ENCODE assay signal across 18 cellular contexts in the genomic region with DNA sequence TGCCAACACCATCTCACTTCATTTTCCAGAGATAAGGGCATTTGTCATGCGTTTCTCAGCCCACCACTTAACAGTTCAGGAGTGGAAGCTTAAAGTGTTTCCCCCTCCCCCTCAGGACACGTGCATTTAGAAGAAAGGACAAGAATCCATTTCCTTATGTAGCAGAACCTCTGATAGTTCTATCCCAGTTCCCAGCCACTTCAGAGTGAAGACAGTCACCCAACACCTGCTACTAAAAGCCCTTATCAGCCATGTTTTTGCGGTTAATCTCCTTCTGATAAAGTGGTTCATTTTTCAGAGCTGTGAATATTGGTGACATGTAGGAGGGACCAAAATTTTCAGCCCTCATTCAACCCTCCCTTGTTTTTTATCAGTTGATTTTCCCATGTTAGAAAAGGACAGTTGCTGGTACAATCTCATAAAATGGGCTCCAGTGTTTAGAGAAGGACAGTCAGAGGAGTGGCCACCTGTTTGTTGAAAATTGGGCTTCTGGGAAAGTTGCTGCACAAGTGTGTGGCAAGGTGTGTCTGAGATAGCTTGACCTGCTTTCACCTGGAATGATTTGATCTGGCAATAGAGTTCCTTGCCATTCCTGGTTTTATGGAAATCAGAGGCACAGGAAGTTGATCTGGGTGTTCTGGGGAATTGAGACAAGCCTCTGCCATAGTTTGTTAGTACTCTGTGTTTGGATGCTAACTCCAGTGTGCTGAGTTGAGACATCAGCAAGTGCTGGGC.
DNase-seq lines count a peak whose midpoint lies in the region; ATAC-seq, FAIRE-seq and TF ChIP-seq lines count a peak whose summit lies in the region.
"Had no signal": no experiment of that assay in that cellular context is flagged by ENCODE, and none has a peak within 500 bp of the region (broad histone marks: within the 10 kb centered on the region; RNA-seq: fewer than 3 reads in every experiment).

No MANE protein-coding gene starts in this region.

- H3K27ac Mint-ChIP-seq in CD8-positive, alpha-beta T cell = peak overlapping the region; percentile 16

- FAIRE-seq in K562 (lab: Jason Lieb, UNC) (no peak), HTR-8/SVneo (lab: Jason Lieb, UNC) (no peak)
- FAIRE-seq: GM12892, keratinocyte had no signal

- CTCF ChIA-PET in CD8-positive, alpha-beta T cell (lab: Charles Lee) = interaction anchor here (1.0 kb wide), 1 partner anchor 256 kb away, joined by 4 read pairs; no protein-coding TSS in a partner anchor
- CTCF ChIA-PET in K562 (lab: Yijun Ruan, JAX; ENCODE audit: low intra/inter-chr PET ratio) = interaction anchor here (0.6 kb wide), 1 partner anchor 110 kb away, joined by 3 read pairs; no protein-coding TSS in a partner anchor

- no peak overlapping the region for H3K27ac ChIP-seq in CD8-positive, alpha-beta T cell (ENCODE audit: low read depth, low read length)
- peak overlapping the region; percentile 2; the same call in 1 of the 3 replicates for H3K27ac ChIP-seq in K562 (ENCODE audit: extremely low read depth, low read depth, low read length)
- H3K27ac ChIP-seq: coronary artery, HL-60, SJSA1 had no signal

- in situ Hi-C loops in K562 (cut with MboI) = no loop called here

- 0% methylated on average over 3 of the region's 3 CpGs for WGBS in K562 (ENCODE audit: insufficient coverage, low coverage, missing lambda C conversion rate)

- H3K9me1 ChIP-seq in K562 (ENCODE audit: control insufficient read depth, insufficient read depth, low read length) = no peaks in the 10 kb centered on the region

- H3K4me1 Mint-ChIP-seq in CD8-positive, alpha-beta T cell (ENCODE audit: low read depth) = no peaks in the 10 kb centered on the region
- H3K4me1 Mint-ChIP-seq: CD4-positive, alpha-beta memory T cell had no signal

- no peak for TF ChIP-seq CTCF in CD8-positive, alpha-beta T cell (IDR thresholded peaks at IDR 0.05)
- no peak for TF ChIP-seq CTCF in K562 (IDR thresholded peaks at IDR 0.05 in 2 of 3, conservative IDR thresholded peaks at IDR 0.05 in 1 of 3; ENCODE audit: insufficient read depth in 2 of 3, low read depth in 1 of 3, low read length in 3 of 3)
- no peak for TF ChIP-seq CTCF in mucosa of descending colon (IDR thresholded peaks at IDR 0.05)

- no peak overlapping the region for H3K9ac ChIP-seq in K562 (ENCODE audit: insufficient read depth in 1 of 2, low read depth in 2 of 2, low read length in 2 of 2)

- peaks cover 6% of the 10 kb centered on the region for H3K36me3 Mint-ChIP-seq in CD8-positive, alpha-beta T cell

- H3K4me2 ChIP-seq in K562 (ENCODE audit: insufficient read depth, low read length) = no peak overlapping the region; the same call in 1 of the 2 replicates

- H3K27me3 Mint-ChIP-seq in CD8-positive, alpha-beta T cell (ENCODE audit: low read depth) = no peaks in the 10 kb centered on the region
- H3K27me3 Mint-ChIP-seq: CD4-positive, alpha-beta memory T cell had no signal

- 0 out of 2 replicates have a peak, but pooled peaks have one; percentile 44 for TF ChIP-seq EP300 in K562 (IDR thresholded peaks at IDR 0.05; ENCODE audit: low read length)

- H3K9me3 ChIP-seq in CD8-positive, alpha-beta T cell (ENCODE audit: low read length) = no peaks in the 10 kb centered on the region
- no peaks in the 10 kb centered on the region for H3K9me3 ChIP-seq in K562 (replicated peaks; ENCODE audit: control insufficient read depth, insufficient read depth, low read depth, low read length)
- H3K9me3 ChIP-seq in mucosa of descending colon = no peaks in the 10 kb centered on the region
- H3K9me3 ChIP-seq: SJSA1 had no signal

- no peaks in the 10 kb centered on the region for H3K4me1 ChIP-seq in CD8-positive, alpha-beta T cell (ENCODE audit: insufficient read depth, low read length)
- peaks cover 0 to 7% of the 10 kb centered on the region in 2 experiments; a peak in 2 of 5 replicates for H3K4me1 ChIP-seq in K562 (replicated peaks in 1 of 2; ENCODE audit: control insufficient read depth in 2 of 2, insufficient read depth in 2 of 2, low read length in 2 of 2)
- H3K4me1 ChIP-seq in mucosa of descending colon (ENCODE audit: low read depth) = peaks cover 12% of the 10 kb centered on the region

- no peak overlapping the region for H3K4me3 Mint-ChIP-seq in CD8-positive, alpha-beta T cell
- H3K4me3 Mint-ChIP-seq: CD4-positive, alpha-beta memory T cell had no signal

- H2AFZ ChIP-seq in K562 (ENCODE audit: low read depth, low read length) = 0 out of 2 replicates have a peak overlapping the region, but pooled peaks have one; percentile 1

- H3K4me3 ChIP-seq in CD8-positive, alpha-beta T cell (ENCODE audit: low read depth, low read length) = no peak overlapping the region
- H3K4me3 ChIP-seq in K562 (no peak overlapping the region), mucosa of descending colon (no peak overlapping the region)
- H3K4me3 ChIP-seq: coronary artery, SJSA1 had no signal

- H3K79me2 ChIP-seq in K562 (ENCODE audit: control insufficient read depth, insufficient read depth, low read length) = no peaks in the 10 kb centered on the region

- TF ChIP-seq RAD21 in K562 (CRISPR knock-in tag; conservative IDR thresholded peaks at IDR 0.05 in 1 of 2, IDR thresholded peaks at IDR 0.05 in 1 of 2) = no peak; a peak in 1 of 4 replicates

- no peaks in the 10 kb centered on the region for H4K20me1 ChIP-seq in K562 (replicated peaks; ENCODE audit: control insufficient read depth, insufficient read depth, low read length)

- no peak for TF ChIP-seq POLR2A in K562 (conservative IDR thresholded peaks at IDR 0.05)

- POLR2A ChIA-PET in CD8-positive, alpha-beta T cell (lab: Charles Lee) = no interaction called here
- POLR2A ChIA-PET in K562 (lab: Yijun Ruan, JAX) = interaction anchor here (0.6 to 1.2 kb wide), 3 partner anchors 9 to 22 kb away, joined by 3 read pairs; no protein-coding TSS in a partner anchor

- DNase-seq in CD8-positive, alpha-beta T cell = no peak
- peak; percentile 100 for DNase-seq in NCI-H187 treated with DMSO at 0.1 percent for 48 hours (lab: John Stamatoyannopoulos, UW)
- peak in 3 of 4 experiments; percentile 25 to 77 (median 47) for DNase-seq in K562 (ENCODE audit: extremely low read depth in 1 of 4, low spot score in 3 of 4)
- DNase-seq in mucosa of descending colon = peak in 1 of 3 donors; percentile 56
- DNase-seq in anterior cingulate cortex (lab: John Stamatoyannopoulos, UW) = no peak
- no peak for DNase-seq in HTR-8/SVneo (ENCODE audit: insufficient read length, low spot score)
- no peak for DNase-seq in nucleus accumbens (lab: John Stamatoyannopoulos, UW)
- DNase-seq: CD4-positive, alpha-beta memory T cell; glutamatergic neuron; Kasumi-1; NCI-H1930; substantia nigra had no signal

- ATAC-seq in CD8-positive, alpha-beta T cell = no peak
- ATAC-seq in K562 (peak; percentile 70), mucosa of descending colon (peak; percentile 89), HG02884 (IDR thresholded peaks at IDR 0.05; ENCODE audit: unreplicated experiment) (no peak)

- no peaks in the 10 kb centered on the region for H3K27me3 ChIP-seq in CD8-positive, alpha-beta T cell (ENCODE audit: insufficient read depth, low read length)
- H3K27me3 ChIP-seq in K562 (ENCODE audit: control insufficient read depth in 2 of 2, insufficient read depth in 2 of 2, low read length in 2 of 2) = no peaks in the 10 kb centered on the region
- H3K27me3 ChIP-seq: SJSA1 had no signal

- intact Hi-C loops in CD8-positive, alpha-beta T cell (cut with DNase I, micrococcal nuclease) = loop anchor here (1.0 to 10.0 kb wide), 4 partner anchors 165 to 532 kb away; no protein-coding TSS in a partner anchor
- intact Hi-C loops in K562 (cut with micrococcal nuclease) = loop anchor here (5.0 to 10.0 kb wide), 2 partner anchors 120 to 252 kb away; a partner anchor contains a TSS
- intact Hi-C loops in mucosa of descending colon (cut with DNase I, micrococcal nuclease) = no loop called here

- no peaks in the 10 kb centered on the region for H3K9me3 Mint-ChIP-seq in CD8-positive, alpha-beta T cell
- H3K9me3 Mint-ChIP-seq: CD4-positive, alpha-beta memory T cell had no signal

- BruUV-seq in K562 (replicated peaks; lab: Mats Ljungman, UMichigan) = no TSS peak

- no peaks in the 10 kb centered on the region for H3K36me3 ChIP-seq in CD8-positive, alpha-beta T cell (ENCODE audit: insufficient read depth, low read length)
- no peaks in the 10 kb centered on the region for H3K36me3 ChIP-seq in K562 (ENCODE audit: control insufficient read depth, insufficient read depth, low read length)
- no peaks in the 10 kb centered on the region for H3K36me3 ChIP-seq in mucosa of descending colon (ENCODE audit: low read depth)
- H3K36me3 ChIP-seq: SJSA1 had no signal

TF ChIP-seq in K562, 482 proteins besides CTCF, POLR2A, EP300 and RAD21 (continues in another document):
- TF ChIP-seq MTA2 (IDR thresholded peaks at IDR 0.05; ENCODE audit: low read depth) = peak; percentile 40
- peak; percentile 42 to 67; a peak in 2 of 4 replicates for TF ChIP-seq KDM1A (IDR thresholded peaks at IDR 0.05)
- TF ChIP-seq, protein P1, sequence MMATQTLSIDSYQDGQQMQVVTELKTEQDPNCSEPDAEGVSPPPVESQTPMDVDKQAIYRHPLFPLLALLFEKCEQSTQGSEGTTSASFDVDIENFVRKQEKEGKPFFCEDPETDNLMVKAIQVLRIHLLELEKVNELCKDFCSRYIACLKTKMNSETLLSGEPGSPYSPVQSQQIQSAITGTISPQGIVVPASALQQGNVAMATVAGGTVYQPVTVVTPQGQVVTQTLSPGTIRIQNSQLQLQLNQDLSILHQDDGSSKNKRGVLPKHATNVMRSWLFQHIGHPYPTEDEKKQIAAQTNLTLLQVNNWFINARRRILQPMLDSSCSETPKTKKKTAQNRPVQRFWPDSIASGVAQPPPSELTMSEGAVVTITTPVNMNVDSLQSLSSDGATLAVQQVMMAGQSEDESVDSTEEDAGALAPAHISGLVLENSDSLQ (IDR thresholded peaks at IDR 0.05) = peak; percentile 77
- no peak for TF ChIP-seq ZNF584 (CRISPR knock-in tag; IDR thresholded peaks at IDR 0.05; ENCODE audit: low read depth)
- TF ChIP-seq FUS (optimal IDR thresholded peaks at IDR 0.05; ENCODE audit: low read depth, low read length) = no peak
- no peak for TF ChIP-seq ZNF41 (CRISPR knock-in tag; conservative IDR thresholded peaks at IDR 0.05)
- TF ChIP-seq MAZ (CRISPR knock-in tag; conservative IDR thresholded peaks at IDR 0.05 in 1 of 2, IDR thresholded peaks at IDR 0.05 in 1 of 2) = peak in 1 of 2 experiments; percentile 50; a peak in 2 of 4 replicates
- TF ChIP-seq FOXJ2 (tag; IDR thresholded peaks at IDR 0.05) = 0 out of 2 replicates have a peak, but pooled peaks have one; percentile 73
- no peak for TF ChIP-seq HDAC8 (tag; IDR thresholded peaks at IDR 0.05)
- TF ChIP-seq, protein P2, sequence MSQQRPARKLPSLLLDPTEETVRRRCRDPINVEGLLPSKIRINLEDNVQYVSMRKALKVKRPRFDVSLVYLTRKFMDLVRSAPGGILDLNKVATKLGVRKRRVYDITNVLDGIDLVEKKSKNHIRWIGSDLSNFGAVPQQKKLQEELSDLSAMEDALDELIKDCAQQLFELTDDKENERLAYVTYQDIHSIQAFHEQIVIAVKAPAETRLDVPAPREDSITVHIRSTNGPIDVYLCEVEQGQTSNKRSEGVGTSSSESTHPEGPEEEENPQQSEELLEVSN (IDR thresholded peaks at IDR 0.05; ENCODE audit: borderline replicate concordance in 1 of 2, extremely low read depth in 1 of 2, insufficient read depth in 1 of 2, insufficient read length in 1 of 2, low read depth in 1 of 2, low read length in 1 of 2, poor library complexity in 1 of 2, severe bottlenecking in 1 of 2) = no peak

Comparison
In these comparisons a context has a peak if more than half of its experiments do, and no peak if none do; other contexts are left out.
1. ATAC-seq: peak in K562 (single experiment) and mucosa of descending colon (single experiment); none in CD8-positive, alpha-beta T cell (single experiment) and HG02884 (single experiment).
2. DNase-seq: peak in NCI-H187 treated with DMSO at 0.1 percent for 48 hours (single experiment) and K562 (3 of 4); none in CD8-positive, alpha-beta T cell (0 of 7), anterior cingulate cortex (0 of 58), HTR-8/SVneo (single experiment) and nucleus accumbens (0 of 56).
3. intact Hi-C loops: an anchor here in CD8-positive, alpha-beta T cell (1.0 to 10.0 kb wide) and K562 (5.0 to 10.0 kb wide); none called in mucosa of descending colon.